In genomic region chr15:69016021-69016595, GRCh38 we compare ENCODE assay signal across 24 cellular contexts. TPM values are rescaled to one million over a fixed set of nuclear protein-coding genes. Genes with fewer than 3 reads are reported as not detected.
DNase-seq lines count a peak whose midpoint lies in the region; ATAC-seq, FAIRE-seq and TF ChIP-seq lines count a peak whose summit lies in the region.
"Had no signal": no experiment of that assay in that cellular context is flagged by ENCODE, and none has a peak within 500 bp of the region (broad histone marks: within the 10 kb centered on the region; RNA-seq: fewer than 3 reads in every experiment).

No MANE protein-coding gene starts in this region.

- DNase-seq in AG20443 (ENCODE audit: low spot score) (peak; percentile 2), GM03348 (ENCODE audit: low spot score) (peak; percentile 2), OCI-M1 (lab: John Stamatoyannopoulos, UW) (peak; percentile 12), kidney (peak; percentile 24), T-helper 1 cell (no peak), sciatic nerve (ENCODE audit: low spot score) (no peak)
- DNase-seq in activated naive CD4-positive, alpha-beta T cell treated with anti-CD3 and anti-CD28 coated beads, Interleukin-2, amount 50 U/mL, for 16 hours: no peak
- DNase-seq: CD4-positive, alpha-beta T cell; COR-L47; GOT3; HCEC 1CT; Karpas-422; NCI-H1092 treated with DMSO at 0.1 percent for 48 hours; NCI-H1436 treated with DMSO at 0.1 percent for 48 hours; NCI-H1930; NCI-H226; NCI-H510A treated with DMSO at 0.1 percent for 48 hours; NCI-H748 treated with DMSO at 0.1 percent for 48 hours; Peyer's patch had no signal

- no peak for ATAC-seq in sciatic nerve
- ATAC-seq: SK-N-SH treated with all-trans-retinoic acid at 6 μM for 48 hours had no signal

- FAIRE-seq in kidney (lab: Jason Lieb, UNC): no peak
- FAIRE-seq: G401.6 had no signal

- no peak overlapping the region for H3K4me3 ChIP-seq in kidney (ENCODE audit: low read length in 2 of 2)
- H3K4me3 ChIP-seq: BLaER1, Peyer's patch had no signal

- H3K4me1 ChIP-seq in kidney (ENCODE audit: control insufficient read depth in 1 of 2, insufficient read depth in 1 of 2, low read depth in 1 of 2, low read length in 2 of 2): no peaks in the 10 kb centered on the region
- H3K4me1 ChIP-seq: BLaER1, Peyer's patch had no signal

- H3K27ac ChIP-seq in kidney (ENCODE audit: low read depth in 2 of 2, low read length in 2 of 2): no peak overlapping the region
- H3K27ac ChIP-seq: BLaER1, Peyer's patch had no signal

- no peak for TF ChIP-seq CTCF in kidney (IDR thresholded peaks at IDR 0.05; ENCODE audit: borderline replicate concordance, extremely low read depth, insufficient read depth)

- intact Hi-C loops in kidney (cut with DNase I): no loop called here
- intact Hi-C loops in sciatic nerve (cut with DNase I): no loop called here

- H3K36me3 ChIP-seq in kidney (ENCODE audit: control insufficient read depth in 1 of 2, insufficient read depth in 2 of 2, low read length in 2 of 2): no peaks in the 10 kb centered on the region
- H3K36me3 ChIP-seq: BLaER1, Peyer's patch had no signal

- H3K9me3 ChIP-seq in kidney (ENCODE audit: control insufficient read depth in 1 of 2, low read length in 2 of 2): no peaks in the 10 kb centered on the region
- H3K9me3 ChIP-seq: BLaER1, Peyer's patch had no signal

- no peak overlapping the region for H3K9ac ChIP-seq in kidney (ENCODE audit: low read length in 2 of 2)
- H3K9ac ChIP-seq: BLaER1 had no signal

RNA-seq across cellular contexts. Expression of gene NOX5, which starts 1.6 kb away (rescaled TPM):
- total RNA-seq in kidney: 0.60 TPM
- polyA plus RNA-seq in kidney (ENCODE audit: insufficient read depth, low read depth, low replicate concordance): 0.19 TPM
- total RNA-seq in sciatic nerve: 0.45 TPM
- total RNA-seq: CD4-positive, alpha-beta T cell; Daoy had no signal
- polyA plus RNA-seq: IgD-negative memory B cell had no signal

Comparison
In these comparisons a context has a peak if more than half of its experiments do, and no peak if none do; other contexts are left out.
1. DNase-seq: peak in AG20443 (single experiment), GM03348 (single experiment), OCI-M1 (single experiment) and kidney (single experiment); none in T-helper 1 cell (0 of 5), activated naive CD4-positive, alpha-beta T cell treated with anti-CD3 and anti-CD28 coated beads, Interleukin-2, amount 50 U/mL, for 16 hours (single experiment) and sciatic nerve (single experiment).